8 cellular contexts compared by ENCODE assay signal in genomic region chr2:172086349-172087190, GRCh38. TPM values are rescaled to one million over a fixed set of nuclear protein-coding genes. Genes with fewer than 3 reads are reported as not detected.
A peak's percentile ranks its signal among the peaks of the same experiment; 100 is the strongest.
DNase-seq lines count a peak whose midpoint lies in the region; ATAC-seq, FAIRE-seq and TF ChIP-seq lines count a peak whose summit lies in the region.

No MANE protein-coding gene starts in this region.

- H3K27me3 ChIP-seq in K562 (ENCODE audit: control insufficient read depth in 2 of 2, insufficient read depth in 2 of 2, low read length in 2 of 2) (no peaks in the 10 kb centered on the region), tibial artery (peaks cover 32 to 100% of the 10 kb centered on the region in 2 donors)

- H3K9ac ChIP-seq in K562 (ENCODE audit: insufficient read depth in 1 of 2, low read depth in 2 of 2, low read length in 2 of 2): peak overlapping the region; percentile 79 to 95

- TF ChIP-seq RAD21 in K562 (CRISPR knock-in tag; conservative IDR thresholded peaks at IDR 0.05 in 1 of 2, IDR thresholded peaks at IDR 0.05 in 1 of 2): no peak

- FAIRE-seq in K562 (lab: Jason Lieb, UNC): peak; percentile 6

- intact Hi-C loops in OCI-LY7 (cut with micrococcal nuclease; ENCODE audit: unreplicated experiment): no loop called here
- intact Hi-C loops in K562 (cut with micrococcal nuclease): no loop called here
- intact Hi-C loops in tibial artery (cut with DNase I; ENCODE audit: low total_unique reads): no loop called here

- no peak for ATAC-seq in K562
- no peak for ATAC-seq in HG02642 (IDR thresholded peaks at IDR 0.05; ENCODE audit: poor library complexity, unreplicated experiment)
- no peak for ATAC-seq in HG03159 (IDR thresholded peaks at IDR 0.05; ENCODE audit: unreplicated experiment)

- TF ChIP-seq EP300 in K562 (IDR thresholded peaks at IDR 0.05; ENCODE audit: low read length): no peak

- TF ChIP-seq POLR2A in K562 (conservative IDR thresholded peaks at IDR 0.05): no peak

- H3K9me1 ChIP-seq in K562 (ENCODE audit: control insufficient read depth, insufficient read depth, low read length): no peaks in the 10 kb centered on the region

- H3K27ac ChIP-seq in OCI-LY7 (ENCODE audit: low read depth, low read length, poor library complexity, severe bottlenecking): no peak overlapping the region
- no peak overlapping the region for H3K27ac ChIP-seq in K562 (ENCODE audit: extremely low read depth, low read depth, low read length)
- peak overlapping the region; percentile 33 for H3K27ac ChIP-seq in mesodermal cell (ENCODE audit: low read depth, low read length, severe bottlenecking)
- H3K27ac ChIP-seq in tibial artery: no peak overlapping the region

- BruUV-seq in OCI-LY7 (replicated peaks; lab: Mats Ljungman, UMichigan): no TSS peak
- no TSS peak for BruUV-seq in K562 (replicated peaks; lab: Mats Ljungman, UMichigan)

- 91% methylated on average over 45 of the region's 49 CpGs for WGBS in K562 (ENCODE audit: insufficient coverage, low coverage, missing lambda C conversion rate)
- WGBS in mesodermal cell (ENCODE audit: insufficient coverage in 2 of 2), 2 experiments: 1% methylated on average over 34 to 41 of the region's 49 CpGs

- no peak overlapping the region for H2AFZ ChIP-seq in OCI-LY7 (ENCODE audit: low read length)
- peak overlapping the region; percentile 99 for H2AFZ ChIP-seq in K562 (ENCODE audit: low read depth, low read length)

- CTCF ChIA-PET in OCI-LY7 (lab: Charles Lee; ENCODE audit: unreplicated experiment) (no interaction called here), K562 (lab: Yijun Ruan, JAX; ENCODE audit: low intra/inter-chr PET ratio) (no interaction called here)

- no peaks in the 10 kb centered on the region for H3K79me2 ChIP-seq in OCI-LY7 (ENCODE audit: insufficient read depth, low read depth, low read length)
- H3K79me2 ChIP-seq in K562 (ENCODE audit: control insufficient read depth, insufficient read depth, low read length): peaks cover 8% of the 10 kb centered on the region; the same call in 2 of the 3 replicates

- POLR2A ChIA-PET in OCI-LY7 (lab: Charles Lee): no interaction called here
- POLR2A ChIA-PET in K562 (lab: Yijun Ruan, JAX): interaction anchor here (1.0 kb wide), 1 partner anchor 24 kb away, joined by 4 read pairs; no protein-coding TSS in a partner anchor

- H3K4me1 ChIP-seq in OCI-LY7 (ENCODE audit: insufficient read depth, low read length, poor library complexity, severe bottlenecking): peaks cover 6% of the 10 kb centered on the region
- peaks cover 7 to 37% of the 10 kb centered on the region in 2 experiments; a peak in 4 of 5 replicates for H3K4me1 ChIP-seq in K562 (replicated peaks in 1 of 2; ENCODE audit: control insufficient read depth in 2 of 2, insufficient read depth in 2 of 2, low read length in 2 of 2)
- peaks cover 5% of the 10 kb centered on the region for H3K4me1 ChIP-seq in mesodermal cell (ENCODE audit: control insufficient read depth, insufficient read depth, low read length, poor library complexity, severe bottlenecking)
- peaks cover 0 to 50% (median 43%) of the 10 kb centered on the region in 4 donors for H3K4me1 ChIP-seq in tibial artery

- no peaks in the 10 kb centered on the region for H4K20me1 ChIP-seq in OCI-LY7 (ENCODE audit: insufficient read depth, low read length)
- H4K20me1 ChIP-seq in K562 (replicated peaks; ENCODE audit: control insufficient read depth, insufficient read depth, low read length): no peaks in the 10 kb centered on the region

- H3K4me2 ChIP-seq in OCI-LY7 (ENCODE audit: low read length) (peak overlapping the region; percentile 62), K562 (ENCODE audit: insufficient read depth, low read length) (peak overlapping the region; percentile 94; the same call in 1 of the 2 replicates)

- no peaks in the 10 kb centered on the region for H3K9me2 ChIP-seq in OCI-LY7 (ENCODE audit: insufficient read depth, low read length)

- TF ChIP-seq CTCF in OCI-LY7 (conservative IDR thresholded peaks at IDR 0.05; ENCODE audit: low read length) (no peak), K562 (IDR thresholded peaks at IDR 0.05 in 2 of 3, conservative IDR thresholded peaks at IDR 0.05 in 1 of 3; ENCODE audit: insufficient read depth in 2 of 3, low read depth in 1 of 3, low read length in 3 of 3) (no peak), tibial artery (IDR thresholded peaks at IDR 0.05) (no peak)

- H3K9me3 ChIP-seq in OCI-LY7 (ENCODE audit: low read length) (no peaks in the 10 kb centered on the region), K562 (replicated peaks; ENCODE audit: control insufficient read depth, insufficient read depth, low read depth, low read length) (no peaks in the 10 kb centered on the region), mesodermal cell (ENCODE audit: control insufficient read depth, low read length) (no peaks in the 10 kb centered on the region), tibial artery (no peaks in the 10 kb centered on the region)

- in situ Hi-C loops in K562 (cut with MboI): no loop called here

- DNase-seq in activated gamma-delta T cell (lab: John Stamatoyannopoulos, UW): peak; percentile 22
- DNase-seq in activated gamma-delta T cell treated with Interleukin-2 at 50 U/mL for 16 hours: no peak
- peak; percentile 24 for DNase-seq in OCI-LY7 (ENCODE audit: low spot score)
- DNase-seq in K562 (ENCODE audit: extremely low read depth in 1 of 4, low spot score in 3 of 4): no peak
- DNase-seq in tibial artery: no peak

- H3K4me3 ChIP-seq in OCI-LY7 (ENCODE audit: low read depth, low read length, poor library complexity, severe bottlenecking): peak overlapping the region; percentile 64
- no peak overlapping the region for H3K4me3 ChIP-seq in K562
- peak overlapping the region; percentile 46 for H3K4me3 ChIP-seq in mesodermal cell (ENCODE audit: extremely low read depth, insufficient read depth, low read length, poor library complexity, severe bottlenecking)
- H3K4me3 ChIP-seq in tibial artery: no peak overlapping the region

- H3K36me3 ChIP-seq in OCI-LY7 (ENCODE audit: insufficient read depth, low read length) (no peaks in the 10 kb centered on the region), K562 (ENCODE audit: control insufficient read depth, insufficient read depth, low read length) (peaks cover 20% of the 10 kb centered on the region; the same call in 1 of the 3 replicates), mesodermal cell (ENCODE audit: control insufficient read depth, insufficient read depth, low read length) (no peaks in the 10 kb centered on the region), tibial artery (no peaks in the 10 kb centered on the region)

TF ChIP-seq in K562, 482 proteins besides CTCF, POLR2A, EP300 and RAD21 (continues in another document):
- TF ChIP-seq POLR2G (IDR thresholded peaks at IDR 0.05; ENCODE audit: low read depth, low read length): peak; percentile 57

RNA-seq across cellular contexts. Expression of gene DLX1, which starts 1.3 kb away (rescaled TPM):
- total RNA-seq in OCI-LY7 (2014; rRNA removed; shearing (Covaris generic)): not detected in 2 replicates
- not detected in 2 replicates for total RNA-seq in OCI-LY7 (2022)
- total RNA-seq in K562 (2011; cell fraction: chromatin; rRNA removed; ENCODE audit: low replicate concordance): 20.0 and 37.1 TPM in 2 replicates
- total RNA-seq in K562 (2011; cell fraction: nucleolus; rRNA removed): 24.7 and 25.5 TPM in 2 replicates
- total RNA-seq in K562 (2011; cell fraction: nucleoplasm; rRNA removed): 16.4 and 21.0 TPM in 2 replicates
- 9.6 and 11.1 TPM in 2 replicates for total RNA-seq in K562 (2014; rRNA removed)
- total RNA-seq in K562 (2014; rRNA removed; fragmentation: Illumina TruSeq; extraction: Trizol): 5.4 and 6.3 TPM in 2 replicates
- 9.8 and 9.9 TPM in 2 replicates for total RNA-seq in K562 (2015; rRNA removed; fragmentation: Illumina TruSeq; extraction: Trizol)
- total RNA-seq in K562 (2021): 16.1 and 19.0 TPM in 2 replicates
- polyA plus RNA-seq in K562 (2011; rRNA removed): 8.0 and 13.5 TPM in 2 replicates
- polyA plus RNA-seq in K562 (2011; cell fraction: cytosol; rRNA removed): 12.3 and 14.0 TPM in 2 replicates
- polyA plus RNA-seq in K562 (2011; cell fraction: nucleus; rRNA removed): 69.1 and 75.6 TPM in 2 replicates
- 12.3 and 39.4 TPM in 2 replicates for polyA plus RNA-seq in K562 (2012)
- 13.6 and 15.6 TPM in 2 replicates for polyA plus RNA-seq in K562 (2014; fragmentation: Illumina TruSeq; extraction: Trizol)
- polyA plus RNA-seq in K562 (2014; fragmentation: Nextera tagmentation; extraction: Ambion mirVana): 1 to 10 TPM; 1.9 to 2.0 TPM
- polyA plus RNA-seq in K562 (2014; rRNA removed): 26.2 and 26.5 TPM in 2 replicates
- 2.3 and 4.3 TPM in 2 replicates for polyA minus RNA-seq in K562 (2011; rRNA and poly(A)+ RNA removed)
- polyA minus RNA-seq in K562 (2011; cell fraction: cytosol; rRNA and poly(A)+ RNA removed): 4.1 and 9.0 TPM in 2 replicates
- 13.7 and 28.1 TPM in 2 replicates for polyA minus RNA-seq in K562 (2011; cell fraction: nucleus; rRNA and poly(A)+ RNA removed)
- polyA plus RNA-seq in mesodermal cell (2013, experiment 1 of 2): 17.1 TPM
- polyA plus RNA-seq in mesodermal cell (2013, experiment 2 of 2): 13.8 TPM

RNA-seq across cellular contexts. Expression of gene DLX2, which starts 16.1 kb away (rescaled TPM):
- total RNA-seq in OCI-LY7 (2014; rRNA removed; shearing (Covaris generic)): 0.22 TPM in 1 of 2 replicates, not detected in the other
- total RNA-seq in OCI-LY7 (2022) (not detected in 2 replicates), K562 (2014; rRNA removed) (0.86 and 1.7 TPM in 2 replicates), K562 (2014; rRNA removed; fragmentation: Illumina TruSeq; extraction: Trizol) (0.15 and 0.29 TPM in 2 replicates), K562 (2015; rRNA removed; fragmentation: Illumina TruSeq; extraction: Trizol) (0.51 and 0.64 TPM in 2 replicates), K562 (2021) (3.6 and 4.3 TPM in 2 replicates)
- total RNA-seq in K562 (2011; cell fraction: chromatin; rRNA removed; ENCODE audit: low replicate concordance): 0.76 and 1.6 TPM in 2 replicates
- total RNA-seq in K562 (2011; cell fraction: nucleolus; rRNA removed): 1.2 and 1.5 TPM in 2 replicates
- 1.8 and 2.1 TPM in 2 replicates for total RNA-seq in K562 (2011; cell fraction: nucleoplasm; rRNA removed)
- polyA plus RNA-seq in K562 (2011; rRNA removed) (0.14 and 0.31 TPM in 2 replicates), K562 (2014; fragmentation: Illumina TruSeq; extraction: Trizol) (1.4 and 2.0 TPM in 2 replicates), K562 (2014; fragmentation: Nextera tagmentation; extraction: Ambion mirVana) (1 to 10 TPM in 1 of 2 experiments, under 1 TPM in 1; 0.49 to 2.1 TPM), K562 (2014; rRNA removed) (2.0 and 2.9 TPM in 2 replicates)
- polyA plus RNA-seq in K562 (2011; cell fraction: cytosol; rRNA removed): 0.13 and 0.67 TPM in 2 replicates
- polyA plus RNA-seq in K562 (2011; cell fraction: nucleus; rRNA removed): 0.83 and 1.8 TPM in 2 replicates
- 2.1 and 9.9 TPM in 2 replicates for polyA plus RNA-seq in K562 (2012)
- not detected in 2 replicates for polyA minus RNA-seq in K562 (2011; rRNA and poly(A)+ RNA removed)
- polyA minus RNA-seq in K562 (2011; cell fraction: cytosol; rRNA and poly(A)+ RNA removed): 0.48 and 1.0 TPM in 2 replicates
- 0.44 and 0.54 TPM in 2 replicates for polyA minus RNA-seq in K562 (2011; cell fraction: nucleus; rRNA and poly(A)+ RNA removed)
- 18.4 TPM for polyA plus RNA-seq in mesodermal cell (2013, experiment 1 of 2)
- polyA plus RNA-seq in mesodermal cell (2013, experiment 2 of 2): 13.4 TPM

Comparison
In these comparisons a context has a peak if more than half of its experiments do, and no peak if none do; other contexts are left out.
1. DNase-seq: peak in activated gamma-delta T cell (single experiment) and OCI-LY7 (single experiment); none in activated gamma-delta T cell treated with Interleukin-2 at 50 U/mL for 16 hours (single experiment), K562 (0 of 4) and tibial artery (0 of 2).
2. H3K4me3 ChIP-seq: peak in OCI-LY7 (single experiment) and mesodermal cell (single experiment); none in K562 (single experiment) and tibial artery (0 of 2).
3. RNA of gene DLX1, which starts 1.3 kb away (total RNA-seq): 5.4 to 37.1 TPM in K562; not detected in OCI-LY7; every median in the first group is over 4 times any median in the second.